Comparison of ENCODE assay signal across 8 cellular contexts in genomic region chr16:87780385-87780989, GRCh38. TPM values are rescaled to one million over a fixed set of nuclear protein-coding genes. Genes with fewer than 3 reads are reported as not detected.
DNase-seq lines count a peak whose midpoint lies in the region; ATAC-seq, FAIRE-seq and TF ChIP-seq lines count a peak whose summit lies in the region.

No MANE protein-coding gene starts in this region.

- CTCF ChIA-PET in GM12878 (lab: Yijun Ruan, JAX), result interaction anchor here (0.6 to 5.3 kb wide), 14 partner anchors 11 to 463 kb away, joined by 3 to 553 read pairs (median 16); partner anchors contain the start of genes C16orf95 and SLC7A5
- CTCF ChIA-PET in PC-9 (lab: Charles Lee), result interaction anchor here (0.7 to 1.1 kb wide), 3 partner anchors 71 to 144 kb away, joined by 8 to 9 read pairs (median 9); no protein-coding TSS in a partner anchor
- CTCF ChIA-PET in HEK293T (lab: Yijun Ruan, JAX), result interaction anchor here (0.6 to 3.4 kb wide), 4 partner anchors 11 to 197 kb away, joined by 3 to 69 read pairs (median 4); partner anchors contain the start of gene SLC7A5

- FAIRE-seq in GM12878 (lab: Jason Lieb, UNC), result peak; percentile 98

- no peak for TF ChIP-seq POLR2A in GM12878 (IDR thresholded peaks at IDR 0.05; ENCODE audit: low read depth, low read length)

- BruUV-seq in GM12878 (replicated peaks; lab: Mats Ljungman, UMichigan) (no TSS peak), PC-9 (replicated peaks; lab: Mats Ljungman, UMichigan) (no TSS peak)

- RAD21 ChIA-PET in GM12878 (lab: Charles Lee; ENCODE audit: unreplicated experiment), result interaction anchor here (0.7 to 4.1 kb wide), 15 partner anchors 11 to 652 kb away, joined by 3 to 406 read pairs (median 4); partner anchors contain the start of gene SLC7A5

- peaks cover 5% of the 10 kb centered on the region for H3K27me3 Mint-ChIP-seq in neural progenitor cell (ENCODE audit: insufficient read depth, low read depth)

- peak overlapping the region; percentile 90 for H3K4me2 ChIP-seq in GM12878 (ENCODE audit: control insufficient read depth, insufficient read depth)
- H3K4me2 ChIP-seq in neural progenitor cell, result no peak overlapping the region
- no peak overlapping the region for H3K4me2 ChIP-seq in PC-9

- H3K27ac ChIP-seq in SK-N-MC (peak overlapping the region; percentile 57), GM12878 (ENCODE audit: control insufficient read depth, insufficient read depth) (peak overlapping the region; percentile 72), neural progenitor cell (no peak overlapping the region), PC-9 (no peak overlapping the region)

- peak; percentile 52 for DNase-seq in COLO668 (lab: John Stamatoyannopoulos, UW; ENCODE audit: unreplicated experiment)
- no peak for DNase-seq in SK-N-MC (ENCODE audit: low read depth, low spot score)
- DNase-seq in GM12878 (ENCODE audit: low read depth, low spot score), result peak; percentile 87
- no peak for DNase-seq in neural progenitor cell (ENCODE audit: low spot score)
- DNase-seq in PC-9, result no peak
- DNase-seq in HEK293T (ENCODE audit: extremely low spot score), result no peak

- H3K27ac Mint-ChIP-seq in neural progenitor cell, result peak overlapping the region; percentile 15

- H3K79me2 ChIP-seq in GM12878 (ENCODE audit: control insufficient read depth, insufficient read depth, low read length), result no peaks in the 10 kb centered on the region
- no peaks in the 10 kb centered on the region for H3K79me2 ChIP-seq in neural progenitor cell (ENCODE audit: low read depth)
- H3K79me2 ChIP-seq in PC-9 (ENCODE audit: low read depth), result no peaks in the 10 kb centered on the region

- POLR2A ChIA-PET in GM12878 (lab: Charles Lee), result interaction anchor here (0.5 to 4.2 kb wide), 11 partner anchors 15 to 145 kb away, joined by 3 to 48 read pairs (median 4); partner anchors contain the start of genes KLHDC4 and SLC7A5
- POLR2A ChIA-PET in PC-9 (lab: Charles Lee; ENCODE audit: unreplicated experiment), result interaction anchor here (0.7 kb wide), 1 partner anchor 27 kb away, joined by 9 read pairs; no protein-coding TSS in a partner anchor
- POLR2A ChIA-PET in HEK293T (lab: Yijun Ruan, JAX), result interaction anchor here (0.7 to 3.6 kb wide), 8 partner anchors 11 to 159 kb away, joined by 3 to 31 read pairs (median 4); partner anchors contain the start of genes KLHDC4 and SLC7A5

- H3K27me3 ChIP-seq in GM12878 (replicated peaks in 1 of 2; ENCODE audit: control insufficient read depth in 2 of 2, insufficient read depth in 2 of 2, low read length in 1 of 2) (no peaks in the 10 kb centered on the region), neural progenitor cell (no peaks in the 10 kb centered on the region), PC-9 (ENCODE audit: insufficient read depth, low read depth) (no peaks in the 10 kb centered on the region)

- no peak overlapping the region for H3K4me3 Mint-ChIP-seq in neural progenitor cell

- no peak for TF ChIP-seq RAD21 in GM12878 (IDR thresholded peaks at IDR 0.05; ENCODE audit: insufficient read depth, low read depth, low read length)

- H2AFZ ChIP-seq in GM12878 (ENCODE audit: control insufficient read depth, low read depth, low read length) (peak overlapping the region; percentile 71), neural progenitor cell (replicated peaks) (no peak overlapping the region), PC-9 (no peak overlapping the region)

- intact Hi-C loops in GM12878 (cut with micrococcal nuclease; ENCODE audit: unreplicated experiment), result no loop called here
- intact Hi-C loops in PC-9 (cut with micrococcal nuclease; ENCODE audit: unreplicated experiment), result no loop called here

- H3F3A ChIP-seq in neural progenitor cell (ENCODE audit: low read depth), result peaks cover 4% of the 10 kb centered on the region
- H3F3A ChIP-seq in PC-9 (ENCODE audit: insufficient read depth, low read depth), result peaks cover 12% of the 10 kb centered on the region; the same call in 1 of the 2 replicates

- TF ChIP-seq CTCF in GM12878 (IDR thresholded peaks at IDR 0.05 in 2 of 3, conservative IDR thresholded peaks at IDR 0.05 in 1 of 3; ENCODE audit: control insufficient read depth in 2 of 3, extremely low read depth in 1 of 3, insufficient read depth in 1 of 3, low read depth in 3 of 3, low read length in 3 of 3) (0 out of 6 replicates have a peak, but pooled peaks of 2 of the 3 experiments have one; percentile 8 to 20), neural progenitor cell (IDR thresholded peaks at IDR 0.05) (no peak), PC-9 (conservative IDR thresholded peaks at IDR 0.05) (no peak)

- H4K20me1 ChIP-seq in GM12878 (ENCODE audit: control insufficient read depth, insufficient read depth), result no peaks in the 10 kb centered on the region
- no peaks in the 10 kb centered on the region for H4K20me1 ChIP-seq in neural progenitor cell (ENCODE audit: low read depth)
- no peaks in the 10 kb centered on the region for H4K20me1 ChIP-seq in PC-9 (ENCODE audit: insufficient read depth)

- H3K36me3 Mint-ChIP-seq in neural progenitor cell, result no peaks in the 10 kb centered on the region

- H3K4me1 ChIP-seq in GM12878 (ENCODE audit: control insufficient read depth, insufficient read depth, low read length) (peaks cover 46% of the 10 kb centered on the region), neural progenitor cell (no peaks in the 10 kb centered on the region), PC-9 (replicated peaks; ENCODE audit: insufficient read depth) (peaks cover 19% of the 10 kb centered on the region)

- H3K9me3 ChIP-seq in SK-N-MC (ENCODE audit: low read depth, low read length) (no peaks in the 10 kb centered on the region), GM12878 (replicated peaks; ENCODE audit: control insufficient read depth, insufficient read depth, low read length) (no peaks in the 10 kb centered on the region), neural progenitor cell (ENCODE audit: low read depth) (no peaks in the 10 kb centered on the region), PC-9 (ENCODE audit: insufficient read depth, low read depth) (no peaks in the 10 kb centered on the region)

- peaks cover 29% of the 10 kb centered on the region for H3K4me1 Mint-ChIP-seq in neural progenitor cell

- 14% methylated on average over 10 of the region's 10 CpGs for WGBS in GM12878 (ENCODE audit: insufficient coverage, insufficient replicate concordance, low lambda C conversion rate, missing lambda C conversion rate)

- peaks cover 1% of the 10 kb centered on the region for H3K9me3 Mint-ChIP-seq in neural progenitor cell

- H3K36me3 ChIP-seq in SK-N-MC (ENCODE audit: insufficient read depth, low read length), result no peaks in the 10 kb centered on the region
- H3K36me3 ChIP-seq in GM12878 (ENCODE audit: control insufficient read depth in 2 of 2, insufficient read depth in 2 of 2, low read length in 1 of 2), result no peaks in the 10 kb centered on the region
- H3K36me3 ChIP-seq in neural progenitor cell, result no peaks in the 10 kb centered on the region
- no peaks in the 10 kb centered on the region for H3K36me3 ChIP-seq in PC-9 (ENCODE audit: low read depth)

- in situ Hi-C loops in GM12878 (cut with MboI), result no loop called here

- H3K9me2 ChIP-seq in PC-9 (ENCODE audit: insufficient read depth), result no peaks in the 10 kb centered on the region

- ATAC-seq in HG03565 (IDR thresholded peaks at IDR 0.05; ENCODE audit: unreplicated experiment), result peak; percentile 29
- ATAC-seq in GM12878, result peak; percentile 16
- no peak for ATAC-seq in HG02938 (IDR thresholded peaks at IDR 0.05; ENCODE audit: unreplicated experiment)

- H3K4me3 ChIP-seq in SK-N-MC (no peak overlapping the region), GM12878 (peak overlapping the region; percentile 7; the same call in 1 of the 2 replicates), neural progenitor cell (no peak overlapping the region), PC-9 (no peak overlapping the region)

- no peak for TF ChIP-seq EP300 in GM12878 (IDR thresholded peaks at IDR 0.05; ENCODE audit: borderline replicate concordance in 1 of 2, control insufficient read depth in 1 of 2, low read depth in 2 of 2, low read length in 2 of 2)

- H3K9ac ChIP-seq in SK-N-MC (ENCODE audit: insufficient read length) (no peak overlapping the region), GM12878 (ENCODE audit: control insufficient read depth, insufficient read depth, low read length) (peak overlapping the region; percentile 46), neural progenitor cell (no peak overlapping the region)

- SMC1A ChIA-PET in GM12878 (lab: Charles Lee; ENCODE audit: uncharacterized antibody, unreplicated experiment), result interaction anchor here (0.8 to 4.1 kb wide), 16 partner anchors 10 to 134 kb away, joined by 3 to 301 read pairs (median 8); partner anchors contain the start of gene SLC7A5

TF ChIP-seq in GM12878, 131 proteins besides CTCF, POLR2A, EP300 and RAD21 (continues in another document):
- TF ChIP-seq NFYA (IDR thresholded peaks at IDR 0.05; ENCODE audit: borderline replicate concordance, low read depth, low read length), result no peak
- TF ChIP-seq LARP7 (IDR thresholded peaks at IDR 0.05), result no peak
- TF ChIP-seq RUNX3 (IDR thresholded peaks at IDR 0.05; ENCODE audit: low read length), result peak; percentile 96
- TF ChIP-seq CREB1 (IDR thresholded peaks at IDR 0.05; ENCODE audit: low read depth), result 0 out of 2 replicates have a peak, but pooled peaks have one; percentile 42

TF ChIP-seq in HEK293T, 16 proteins besides CTCF, POLR2A, EP300 and RAD21 (continues in another document):
- TF ChIP-seq FOXM1 (IDR thresholded peaks at IDR 0.05; ENCODE audit: borderline replicate concordance), result no peak
- TF ChIP-seq ZNF384 (IDR thresholded peaks at IDR 0.05), result no peak
- TF ChIP-seq L3MBTL2 (conservative IDR thresholded peaks at IDR 0.05), result no peak
- TF ChIP-seq FOXK2 (IDR thresholded peaks at IDR 0.05), result no peak
- TF ChIP-seq ARNT (IDR thresholded peaks at IDR 0.05), result no peak
- TF ChIP-seq NFRKB (IDR thresholded peaks at IDR 0.05), result no peak

RNA-seq across cellular contexts. Expression of gene KLHDC4, which starts 14.7 kb away (rescaled TPM):
- 106 and 116 TPM in 2 replicates for total RNA-seq in GM12878 (2013; cell fraction: nucleolus; rRNA removed)
- 34.0 and 36.6 TPM in 2 replicates for total RNA-seq in GM12878 (2014; rRNA removed)
- total RNA-seq in GM12878 (2014; rRNA removed; fragmentation: Illumina TruSeq; extraction: Trizol), result 24.2 and 26.1 TPM in 2 replicates
- 54.8 and 62.1 TPM in 2 replicates for total RNA-seq in GM12878 (2021)
- 13.3 TPM for polyA plus RNA-seq in GM12878 (2011; ENCODE audit: low read depth)
- 13.4 and 20.3 TPM in 2 replicates for polyA plus RNA-seq in GM12878 (2011; rRNA removed)
- polyA plus RNA-seq in GM12878 (2011; cell fraction: cytosol; rRNA removed), result 24.3 and 37.2 TPM in 2 replicates
- polyA plus RNA-seq in GM12878 (2011; cell fraction: nucleus; rRNA removed), result 74.9 and 135 TPM in 2 replicates
- polyA plus RNA-seq in GM12878 (2012), result 33.1 and 37.7 TPM in 2 replicates
- 25.7 and 34.3 TPM in 2 replicates for polyA plus RNA-seq in GM12878 (2014; fragmentation: Illumina TruSeq; extraction: Trizol)
- polyA plus RNA-seq in GM12878 (2014; fragmentation: Nextera tagmentation; extraction: Ambion mirVana), result 1 to 10 TPM in 1 of 2 experiments, under 1 TPM in 1; 0.80 to 4.1 TPM
- 39.1 and 59.3 TPM in 2 replicates for polyA plus RNA-seq in GM12878 (2014; rRNA removed)
- 10 to 100 TPM; 31.6 to 37.1 TPM for polyA plus RNA-seq in GM12878 (2016; fragmentation: Nextera tagmentation; extraction: Ambion mirVana)
- 17.8 and 26.1 TPM in 2 replicates for polyA minus RNA-seq in GM12878 (2011; rRNA and poly(A)+ RNA removed)
- 9.1 and 10.4 TPM in 2 replicates for polyA minus RNA-seq in GM12878 (2011; cell fraction: cytosol; rRNA and poly(A)+ RNA removed)
- 19.5 and 42.4 TPM in 2 replicates for polyA minus RNA-seq in GM12878 (2011; cell fraction: nucleus; rRNA and poly(A)+ RNA removed)
- total RNA-seq in neural progenitor cell (ENCODE audit: low replicate concordance), result 19.2 and 30.5 TPM in 2 replicates
- 66.5 and 74.2 TPM in 2 replicates for total RNA-seq in PC-9 (2021)

Comparison
In these comparisons a context has a peak if more than half of its experiments do, and no peak if none do; other contexts are left out.
1. DNase-seq: peak in COLO668 (single experiment) and GM12878 (single experiment); none in SK-N-MC (single experiment), neural progenitor cell (single experiment), PC-9 (0 of 2) and HEK293T (single experiment).
2. H3K27ac ChIP-seq: peak in SK-N-MC (single experiment) and GM12878 (single experiment); none in neural progenitor cell (single experiment) and PC-9 (single experiment).
3. CTCF ChIP-seq: peak in GM12878 (2 of 3); none in neural progenitor cell (single experiment) and PC-9 (single experiment).